1 cellular context compared by ENCODE assay signal in the genomic region with DNA sequence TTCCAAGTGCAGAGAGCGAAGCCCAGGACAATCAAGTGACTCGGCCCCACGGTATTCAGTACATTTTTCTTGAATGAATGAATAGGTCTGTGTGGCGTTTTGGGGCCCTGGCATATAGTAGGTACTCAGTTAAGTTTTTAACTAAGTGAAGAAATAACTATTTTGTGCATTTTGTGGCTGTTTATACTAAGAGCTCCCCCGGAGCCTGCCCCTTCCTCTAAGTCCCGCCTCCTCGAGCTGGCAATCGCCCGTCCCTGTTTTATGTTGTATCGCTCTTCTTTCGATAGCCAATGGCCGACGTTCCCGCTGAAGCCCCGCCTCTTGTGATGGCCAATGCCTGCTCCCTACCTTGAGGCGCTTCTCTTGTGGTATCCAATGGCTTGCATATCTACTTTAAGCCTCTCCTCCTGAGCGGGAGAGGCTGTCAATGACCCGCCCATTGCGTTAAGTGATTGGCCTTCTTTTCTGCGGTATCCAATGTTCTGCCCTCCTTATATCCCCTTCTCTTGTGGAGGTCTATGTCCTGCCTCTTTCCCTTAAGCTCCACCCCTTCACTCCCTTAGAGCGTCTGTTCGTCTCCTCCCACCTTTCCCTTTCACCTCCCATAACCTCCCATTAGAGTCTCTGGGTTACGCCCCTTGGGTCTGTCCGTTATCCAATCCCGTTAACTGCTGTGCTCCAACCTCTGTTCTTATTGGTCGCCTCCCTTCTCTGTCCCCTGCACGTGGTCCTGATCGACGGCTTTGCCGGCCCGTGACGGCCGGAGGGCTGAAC.
TF ChIP-seq lines count a peak whose summit lies in the region.

No MANE protein-coding gene starts in this region.

TF ChIP-seq in GM12878, 131 proteins besides CTCF, POLR2A, EP300 and RAD21 (continued from another document and continues in another):
- TF ChIP-seq NR2C2 (IDR thresholded peaks at IDR 0.05; ENCODE audit: borderline replicate concordance, control insufficient read depth, insufficient read length, low read depth) (no peak), ATF7 (IDR thresholded peaks at IDR 0.05; ENCODE audit: low read depth) (peak; percentile 52), GABPA (IDR thresholded peaks at IDR 0.05; ENCODE audit: low read depth) (peak; percentile 84), RFX5 (IDR thresholded peaks at IDR 0.05; ENCODE audit: low read depth, low read length) (peak; percentile 72), ZNF217 (IDR thresholded peaks at IDR 0.05) (no peak), BACH1 (IDR thresholded peaks at IDR 0.05; ENCODE audit: borderline replicate concordance) (no peak), NFYA (IDR thresholded peaks at IDR 0.05; ENCODE audit: borderline replicate concordance, low read depth, low read length) (peak; percentile 4; the same call in 1 of the 2 replicates), NR2C1 (IDR thresholded peaks at IDR 0.05) (peak; percentile 91), JUND (IDR thresholded peaks at IDR 0.05; ENCODE audit: low read depth, low read length) (no peak), MYC (IDR thresholded peaks at IDR 0.05; ENCODE audit: insufficient read depth, insufficient read length, insufficient replicate concordance, low read length, severe bottlenecking) (no peak), ZBED1 (IDR thresholded peaks at IDR 0.05; ENCODE audit: borderline replicate concordance) (no peak), TARDBP (IDR thresholded peaks at IDR 0.05; ENCODE audit: borderline replicate concordance) (no peak), NRF1 (conservative IDR thresholded peaks at IDR 0.05; ENCODE audit: low read depth, low read length) (no peak), ZNF207 (IDR thresholded peaks at IDR 0.05; ENCODE audit: borderline replicate concordance) (0 out of 2 replicates have a peak, but pooled peaks have one; percentile 38), SIN3A (IDR thresholded peaks at IDR 0.05; ENCODE audit: low read depth, low read length) (peak; percentile 70), PAX5 (IDR thresholded peaks at IDR 0.05; ENCODE audit: borderline replicate concordance, low read depth, low read length) (peak; percentile 81; the same call in 1 of the 2 replicates), LARP7 (IDR thresholded peaks at IDR 0.05) (no peak), KDM1A (IDR thresholded peaks at IDR 0.05; ENCODE audit: borderline replicate concordance) (no peak), EZH2 (IDR thresholded peaks at IDR 0.05; ENCODE audit: borderline replicate concordance, control insufficient read depth, low read depth, low read length) (no peak), SMAD5 (IDR thresholded peaks at IDR 0.05; ENCODE audit: low read depth) (0 out of 2 replicates have a peak, but pooled peaks have one; percentile 55), SIX5 (IDR thresholded peaks at IDR 0.05; ENCODE audit: low read depth, low read length, severe bottlenecking) (peak; percentile 35), NR2F1 (conservative IDR thresholded peaks at IDR 0.05) (no peak), BRCA1 (IDR thresholded peaks at IDR 0.05; ENCODE audit: low read depth, low read length) (no peak), CHD4 (IDR thresholded peaks at IDR 0.05) (no peak), DPF2 (IDR thresholded peaks at IDR 0.05) (peak; percentile 99), SMC3 (IDR thresholded peaks at IDR 0.05; ENCODE audit: borderline replicate concordance, low read length) (no peak), MXI1 (IDR thresholded peaks at IDR 0.05; ENCODE audit: low read depth, low read length) (peak; percentile 45; the same call in 1 of the 2 replicates), PML (IDR thresholded peaks at IDR 0.05; ENCODE audit: low read length) (no peak), SPI1 (IDR thresholded peaks at IDR 0.05; ENCODE audit: borderline replicate concordance, insufficient read depth, low read depth, low read length) (0 out of 2 replicates have a peak, but pooled peaks have one; percentile 8), NBN (IDR thresholded peaks at IDR 0.05) (peak; percentile 61)
- TF ChIP-seq, protein P1, sequence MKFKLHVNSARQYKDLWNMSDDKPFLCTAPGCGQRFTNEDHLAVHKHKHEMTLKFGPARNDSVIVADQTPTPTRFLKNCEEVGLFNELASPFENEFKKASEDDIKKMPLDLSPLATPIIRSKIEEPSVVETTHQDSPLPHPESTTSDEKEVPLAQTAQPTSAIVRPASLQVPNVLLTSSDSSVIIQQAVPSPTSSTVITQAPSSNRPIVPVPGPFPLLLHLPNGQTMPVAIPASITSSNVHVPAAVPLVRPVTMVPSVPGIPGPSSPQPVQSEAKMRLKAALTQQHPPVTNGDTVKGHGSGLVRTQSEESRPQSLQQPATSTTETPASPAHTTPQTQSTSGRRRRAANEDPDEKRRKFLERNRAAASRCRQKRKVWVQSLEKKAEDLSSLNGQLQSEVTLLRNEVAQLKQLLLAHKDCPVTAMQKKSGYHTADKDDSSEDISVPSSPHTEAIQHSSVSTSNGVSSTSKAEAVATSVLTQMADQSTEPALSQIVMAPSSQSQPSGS (IDR thresholded peaks at IDR 0.05; ENCODE audit: low read length) = no peak
- TF ChIP-seq, protein P2, sequence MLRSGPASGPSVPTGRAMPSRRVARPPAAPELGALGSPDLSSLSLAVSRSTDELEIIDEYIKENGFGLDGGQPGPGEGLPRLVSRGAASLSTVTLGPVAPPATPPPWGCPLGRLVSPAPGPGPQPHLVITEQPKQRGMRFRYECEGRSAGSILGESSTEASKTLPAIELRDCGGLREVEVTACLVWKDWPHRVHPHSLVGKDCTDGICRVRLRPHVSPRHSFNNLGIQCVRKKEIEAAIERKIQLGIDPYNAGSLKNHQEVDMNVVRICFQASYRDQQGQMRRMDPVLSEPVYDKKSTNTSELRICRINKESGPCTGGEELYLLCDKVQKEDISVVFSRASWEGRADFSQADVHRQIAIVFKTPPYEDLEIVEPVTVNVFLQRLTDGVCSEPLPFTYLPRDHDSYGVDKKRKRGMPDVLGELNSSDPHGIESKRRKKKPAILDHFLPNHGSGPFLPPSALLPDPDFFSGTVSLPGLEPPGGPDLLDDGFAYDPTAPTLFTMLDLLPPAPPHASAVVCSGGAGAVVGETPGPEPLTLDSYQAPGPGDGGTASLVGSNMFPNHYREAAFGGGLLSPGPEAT (IDR thresholded peaks at IDR 0.05; ENCODE audit: low read depth) = no peak; the same call in 1 of the 2 replicates
- TF ChIP-seq, protein P3, sequence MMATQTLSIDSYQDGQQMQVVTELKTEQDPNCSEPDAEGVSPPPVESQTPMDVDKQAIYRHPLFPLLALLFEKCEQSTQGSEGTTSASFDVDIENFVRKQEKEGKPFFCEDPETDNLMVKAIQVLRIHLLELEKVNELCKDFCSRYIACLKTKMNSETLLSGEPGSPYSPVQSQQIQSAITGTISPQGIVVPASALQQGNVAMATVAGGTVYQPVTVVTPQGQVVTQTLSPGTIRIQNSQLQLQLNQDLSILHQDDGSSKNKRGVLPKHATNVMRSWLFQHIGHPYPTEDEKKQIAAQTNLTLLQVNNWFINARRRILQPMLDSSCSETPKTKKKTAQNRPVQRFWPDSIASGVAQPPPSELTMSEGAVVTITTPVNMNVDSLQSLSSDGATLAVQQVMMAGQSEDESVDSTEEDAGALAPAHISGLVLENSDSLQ (IDR thresholded peaks at IDR 0.05) = peak; percentile 100
- TF ChIP-seq, protein P4, sequence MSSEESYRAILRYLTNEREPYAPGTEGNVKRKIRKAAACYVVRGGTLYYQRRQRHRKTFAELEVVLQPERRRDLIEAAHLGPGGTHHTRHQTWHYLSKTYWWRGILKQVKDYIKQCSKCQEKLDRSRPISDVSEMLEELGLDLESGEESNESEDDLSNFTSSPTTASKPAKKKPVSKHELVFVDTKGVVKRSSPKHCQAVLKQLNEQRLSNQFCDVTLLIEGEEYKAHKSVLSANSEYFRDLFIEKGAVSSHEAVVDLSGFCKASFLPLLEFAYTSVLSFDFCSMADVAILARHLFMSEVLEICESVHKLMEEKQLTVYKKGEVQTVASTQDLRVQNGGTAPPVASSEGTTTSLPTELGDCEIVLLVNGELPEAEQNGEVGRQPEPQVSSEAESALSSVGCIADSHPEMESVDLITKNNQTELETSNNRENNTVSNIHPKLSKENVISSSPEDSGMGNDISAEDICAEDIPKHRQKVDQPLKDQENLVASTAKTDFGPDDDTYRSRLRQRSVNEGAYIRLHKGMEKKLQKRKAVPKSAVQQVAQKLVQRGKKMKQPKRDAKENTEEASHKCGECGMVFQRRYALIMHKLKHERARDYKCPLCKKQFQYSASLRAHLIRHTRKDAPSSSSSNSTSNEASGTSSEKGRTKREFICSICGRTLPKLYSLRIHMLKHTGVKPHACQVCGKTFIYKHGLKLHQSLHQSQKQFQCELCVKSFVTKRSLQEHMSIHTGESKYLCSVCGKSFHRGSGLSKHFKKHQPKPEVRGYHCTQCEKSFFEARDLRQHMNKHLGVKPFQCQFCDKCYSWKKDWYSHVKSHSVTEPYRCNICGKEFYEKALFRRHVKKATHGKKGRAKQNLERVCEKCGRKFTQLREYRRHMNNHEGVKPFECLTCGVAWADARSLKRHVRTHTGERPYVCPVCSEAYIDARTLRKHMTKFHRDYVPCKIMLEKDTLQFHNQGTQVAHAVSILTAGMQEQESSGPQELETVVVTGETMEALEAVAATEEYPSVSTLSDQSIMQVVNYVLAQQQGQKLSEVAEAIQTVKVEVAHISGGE (CRISPR knock-in tag; IDR thresholded peaks at IDR 0.05) = no peak
- TF ChIP-seq, protein P5, sequence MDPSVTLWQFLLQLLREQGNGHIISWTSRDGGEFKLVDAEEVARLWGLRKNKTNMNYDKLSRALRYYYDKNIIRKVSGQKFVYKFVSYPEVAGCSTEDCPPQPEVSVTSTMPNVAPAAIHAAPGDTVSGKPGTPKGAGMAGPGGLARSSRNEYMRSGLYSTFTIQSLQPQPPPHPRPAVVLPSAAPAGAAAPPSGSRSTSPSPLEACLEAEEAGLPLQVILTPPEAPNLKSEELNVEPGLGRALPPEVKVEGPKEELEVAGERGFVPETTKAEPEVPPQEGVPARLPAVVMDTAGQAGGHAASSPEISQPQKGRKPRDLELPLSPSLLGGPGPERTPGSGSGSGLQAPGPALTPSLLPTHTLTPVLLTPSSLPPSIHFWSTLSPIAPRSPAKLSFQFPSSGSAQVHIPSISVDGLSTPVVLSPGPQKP (IDR thresholded peaks at IDR 0.05; ENCODE audit: low read depth, low read length) = no peak; the same call in 1 of the 2 replicates
- TF ChIP-seq, protein P6, sequence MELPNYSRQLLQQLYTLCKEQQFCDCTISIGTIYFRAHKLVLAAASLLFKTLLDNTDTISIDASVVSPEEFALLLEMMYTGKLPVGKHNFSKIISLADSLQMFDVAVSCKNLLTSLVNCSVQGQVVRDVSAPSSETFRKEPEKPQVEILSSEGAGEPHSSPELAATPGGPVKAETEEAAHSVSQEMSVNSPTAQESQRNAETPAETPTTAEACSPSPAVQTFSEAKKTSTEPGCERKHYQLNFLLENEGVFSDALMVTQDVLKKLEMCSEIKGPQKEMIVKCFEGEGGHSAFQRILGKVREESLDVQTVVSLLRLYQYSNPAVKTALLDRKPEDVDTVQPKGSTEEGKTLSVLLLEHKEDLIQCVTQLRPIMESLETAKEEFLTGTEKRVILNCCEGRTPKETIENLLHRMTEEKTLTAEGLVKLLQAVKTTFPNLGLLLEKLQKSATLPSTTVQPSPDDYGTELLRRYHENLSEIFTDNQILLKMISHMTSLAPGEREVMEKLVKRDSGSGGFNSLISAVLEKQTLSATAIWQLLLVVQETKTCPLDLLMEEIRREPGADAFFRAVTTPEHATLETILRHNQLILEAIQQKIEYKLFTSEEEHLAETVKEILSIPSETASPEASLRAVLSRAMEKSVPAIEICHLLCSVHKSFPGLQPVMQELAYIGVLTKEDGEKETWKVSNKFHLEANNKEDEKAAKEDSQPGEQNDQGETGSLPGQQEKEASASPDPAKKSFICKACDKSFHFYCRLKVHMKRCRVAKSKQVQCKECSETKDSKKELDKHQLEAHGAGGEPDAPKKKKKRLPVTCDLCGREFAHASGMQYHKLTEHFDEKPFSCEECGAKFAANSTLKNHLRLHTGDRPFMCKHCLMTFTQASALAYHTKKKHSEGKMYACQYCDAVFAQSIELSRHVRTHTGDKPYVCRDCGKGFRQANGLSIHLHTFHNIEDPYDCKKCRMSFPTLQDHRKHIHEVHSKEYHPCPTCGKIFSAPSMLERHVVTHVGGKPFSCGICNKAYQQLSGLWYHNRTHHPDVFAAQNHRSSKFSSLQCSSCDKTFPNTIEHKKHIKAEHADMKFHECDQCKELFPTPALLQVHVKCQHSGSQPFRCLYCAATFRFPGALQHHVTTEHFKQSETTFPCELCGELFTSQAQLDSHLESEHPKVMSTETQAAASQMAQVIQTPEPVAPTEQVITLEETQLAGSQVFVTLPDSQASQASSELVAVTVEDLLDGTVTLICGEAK (IDR thresholded peaks at IDR 0.05; ENCODE audit: borderline replicate concordance) = peak; percentile 84; the same call in 1 of the 2 replicates
- TF ChIP-seq, protein P7, sequence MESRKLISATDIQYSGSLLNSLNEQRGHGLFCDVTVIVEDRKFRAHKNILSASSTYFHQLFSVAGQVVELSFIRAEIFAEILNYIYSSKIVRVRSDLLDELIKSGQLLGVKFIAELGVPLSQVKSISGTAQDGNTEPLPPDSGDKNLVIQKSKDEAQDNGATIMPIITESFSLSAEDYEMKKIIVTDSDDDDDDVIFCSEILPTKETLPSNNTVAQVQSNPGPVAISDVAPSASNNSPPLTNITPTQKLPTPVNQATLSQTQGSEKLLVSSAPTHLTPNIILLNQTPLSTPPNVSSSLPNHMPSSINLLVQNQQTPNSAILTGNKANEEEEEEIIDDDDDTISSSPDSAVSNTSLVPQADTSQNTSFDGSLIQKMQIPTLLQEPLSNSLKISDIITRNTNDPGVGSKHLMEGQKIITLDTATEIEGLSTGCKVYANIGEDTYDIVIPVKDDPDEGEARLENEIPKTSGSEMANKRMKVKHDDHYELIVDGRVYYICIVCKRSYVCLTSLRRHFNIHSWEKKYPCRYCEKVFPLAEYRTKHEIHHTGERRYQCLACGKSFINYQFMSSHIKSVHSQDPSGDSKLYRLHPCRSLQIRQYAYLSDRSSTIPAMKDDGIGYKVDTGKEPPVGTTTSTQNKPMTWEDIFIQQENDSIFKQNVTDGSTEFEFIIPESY (IDR thresholded peaks at IDR 0.05) = peak; percentile 44; the same call in 1 of the 2 replicates
- TF ChIP-seq, protein P8, sequence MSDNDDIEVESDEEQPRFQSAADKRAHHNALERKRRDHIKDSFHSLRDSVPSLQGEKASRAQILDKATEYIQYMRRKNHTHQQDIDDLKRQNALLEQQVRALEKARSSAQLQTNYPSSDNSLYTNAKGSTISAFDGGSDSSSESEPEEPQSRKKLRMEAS (IDR thresholded peaks at IDR 0.05; ENCODE audit: low read depth, low read length) = peak; percentile 99
